ENCODE assay signal across 1 cellular context in the genomic region with DNA sequence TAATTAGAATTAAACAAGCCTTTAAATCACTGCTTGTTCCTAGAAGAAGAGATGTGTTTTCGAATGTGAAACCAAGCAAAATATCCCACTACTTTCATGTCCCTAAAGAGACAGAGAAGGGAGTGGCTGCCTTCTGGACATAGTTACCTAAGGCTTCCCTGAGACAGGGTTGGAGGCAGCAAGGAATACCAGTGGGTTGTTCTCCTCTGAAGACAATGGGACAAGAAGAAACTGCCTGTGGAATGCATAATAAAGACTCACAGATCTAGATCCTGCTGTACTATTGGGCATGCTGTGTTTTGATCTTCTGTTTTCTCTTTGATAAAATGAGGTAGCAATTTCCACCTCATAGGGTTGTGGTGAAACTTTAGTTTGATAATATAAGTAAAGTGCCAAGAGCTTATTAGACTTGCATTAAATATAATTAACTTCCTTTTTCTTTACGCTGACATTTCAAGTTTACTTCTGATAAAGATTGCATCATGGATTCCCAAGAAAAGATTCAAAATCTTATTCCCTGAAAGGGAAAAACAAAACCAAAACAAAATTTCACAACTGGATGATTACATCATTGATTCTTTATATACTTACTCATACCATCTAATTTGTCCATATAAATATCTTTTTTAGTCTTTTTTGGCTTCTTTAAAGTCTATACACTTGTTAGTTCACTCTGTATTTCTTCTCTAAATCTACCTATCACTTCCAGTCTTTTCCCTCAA.
TF ChIP-seq lines count a peak whose summit lies in the region.

No MANE protein-coding gene starts in this region.

TF ChIP-seq in WTC11, 78 proteins besides CTCF, POLR2A, EP300 and RAD21 (continued from another document):
- TF ChIP-seq, protein P1, sequence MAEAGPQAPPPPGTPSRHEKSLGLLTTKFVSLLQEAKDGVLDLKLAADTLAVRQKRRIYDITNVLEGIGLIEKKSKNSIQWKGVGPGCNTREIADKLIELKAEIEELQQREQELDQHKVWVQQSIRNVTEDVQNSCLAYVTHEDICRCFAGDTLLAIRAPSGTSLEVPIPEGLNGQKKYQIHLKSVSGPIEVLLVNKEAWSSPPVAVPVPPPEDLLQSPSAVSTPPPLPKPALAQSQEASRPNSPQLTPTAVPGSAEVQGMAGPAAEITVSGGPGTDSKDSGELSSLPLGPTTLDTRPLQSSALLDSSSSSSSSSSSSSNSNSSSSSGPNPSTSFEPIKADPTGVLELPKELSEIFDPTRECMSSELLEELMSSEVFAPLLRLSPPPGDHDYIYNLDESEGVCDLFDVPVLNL (CRISPR knock-in tag; IDR thresholded peaks at IDR 0.05; ENCODE audit: borderline replicate concordance, low read depth) = no peak
- TF ChIP-seq ZNF219 (CRISPR knock-in tag; IDR thresholded peaks at IDR 0.05; ENCODE audit: borderline replicate concordance) (no peak), ZNF121 (CRISPR knock-in tag; IDR thresholded peaks at IDR 0.05) (no peak), CBFB (CRISPR knock-in tag; IDR thresholded peaks at IDR 0.05; ENCODE audit: low read depth) (no peak), TCF7 (CRISPR knock-in tag; IDR thresholded peaks at IDR 0.05; ENCODE audit: low read depth) (no peak), FOXP1 (CRISPR knock-in tag; IDR thresholded peaks at IDR 0.05; ENCODE audit: borderline replicate concordance) (no peak), ZBTB21 (CRISPR knock-in tag; IDR thresholded peaks at IDR 0.05; ENCODE audit: borderline replicate concordance) (no peak)
- TF ChIP-seq, protein P2, sequence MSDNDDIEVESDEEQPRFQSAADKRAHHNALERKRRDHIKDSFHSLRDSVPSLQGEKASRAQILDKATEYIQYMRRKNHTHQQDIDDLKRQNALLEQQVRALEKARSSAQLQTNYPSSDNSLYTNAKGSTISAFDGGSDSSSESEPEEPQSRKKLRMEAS (CRISPR knock-in tag; IDR thresholded peaks at IDR 0.05) = no peak
- TF ChIP-seq, protein P3, sequence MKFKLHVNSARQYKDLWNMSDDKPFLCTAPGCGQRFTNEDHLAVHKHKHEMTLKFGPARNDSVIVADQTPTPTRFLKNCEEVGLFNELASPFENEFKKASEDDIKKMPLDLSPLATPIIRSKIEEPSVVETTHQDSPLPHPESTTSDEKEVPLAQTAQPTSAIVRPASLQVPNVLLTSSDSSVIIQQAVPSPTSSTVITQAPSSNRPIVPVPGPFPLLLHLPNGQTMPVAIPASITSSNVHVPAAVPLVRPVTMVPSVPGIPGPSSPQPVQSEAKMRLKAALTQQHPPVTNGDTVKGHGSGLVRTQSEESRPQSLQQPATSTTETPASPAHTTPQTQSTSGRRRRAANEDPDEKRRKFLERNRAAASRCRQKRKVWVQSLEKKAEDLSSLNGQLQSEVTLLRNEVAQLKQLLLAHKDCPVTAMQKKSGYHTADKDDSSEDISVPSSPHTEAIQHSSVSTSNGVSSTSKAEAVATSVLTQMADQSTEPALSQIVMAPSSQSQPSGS (CRISPR knock-in tag; IDR thresholded peaks at IDR 0.05; ENCODE audit: borderline replicate concordance, low read depth) = no peak
- TF ChIP-seq, protein P4, sequence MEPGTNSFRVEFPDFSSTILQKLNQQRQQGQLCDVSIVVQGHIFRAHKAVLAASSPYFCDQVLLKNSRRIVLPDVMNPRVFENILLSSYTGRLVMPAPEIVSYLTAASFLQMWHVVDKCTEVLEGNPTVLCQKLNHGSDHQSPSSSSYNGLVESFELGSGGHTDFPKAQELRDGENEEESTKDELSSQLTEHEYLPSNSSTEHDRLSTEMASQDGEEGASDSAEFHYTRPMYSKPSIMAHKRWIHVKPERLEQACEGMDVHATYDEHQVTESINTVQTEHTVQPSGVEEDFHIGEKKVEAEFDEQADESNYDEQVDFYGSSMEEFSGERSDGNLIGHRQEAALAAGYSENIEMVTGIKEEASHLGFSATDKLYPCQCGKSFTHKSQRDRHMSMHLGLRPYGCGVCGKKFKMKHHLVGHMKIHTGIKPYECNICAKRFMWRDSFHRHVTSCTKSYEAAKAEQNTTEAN (CRISPR knock-in tag; IDR thresholded peaks at IDR 0.05) = no peak
